22 cellular contexts compared by ENCODE assay signal in the genomic region with DNA sequence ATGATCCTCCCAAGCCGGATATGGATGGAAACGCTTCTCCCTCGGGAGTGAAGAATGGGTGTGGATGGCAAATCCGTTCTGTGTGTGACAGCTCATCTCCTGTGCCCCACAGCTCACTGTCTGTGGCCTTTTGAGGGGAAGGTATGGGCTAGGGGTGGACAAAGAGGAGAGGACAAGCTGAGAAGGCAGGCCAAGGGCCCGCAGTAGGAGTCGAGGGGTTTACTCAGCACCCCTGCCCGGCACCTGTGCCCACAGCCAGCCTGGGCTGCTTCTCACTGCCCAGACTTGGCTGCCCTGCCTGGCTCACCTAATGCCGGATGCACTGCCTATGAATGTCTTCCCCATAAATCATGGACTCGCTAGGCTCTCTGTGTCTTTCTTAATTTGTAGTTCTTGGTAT.
"Had no signal": no experiment of that assay in that cellular context is flagged by ENCODE, and none has a peak within 500 bp of the region (broad histone marks: within the 10 kb centered on the region; RNA-seq: fewer than 3 reads in every experiment).

No MANE protein-coding gene starts in this region.

- H3K4me1 ChIP-seq: body of pancreas, transverse colon had no signal

- ATAC-seq: activated CD8-positive, alpha-beta T cell treated with anti-CD3 and anti-CD28 coated beads, Interleukin-2, amount 10 ng/mL, durations not matched to agents 7 days and 5 days; body of pancreas; effector memory CD8-positive, alpha-beta T cell; right cardiac atrium; stimulated activated naive CD8-positive, alpha-beta T cell treated with anti-CD3 and anti-CD28 coated beads, Interleukin-15, Interleukin-2, amounts not matched to agents 100 U/mL and 50 U/mL, for 24 hours; T-helper 17 cell had no signal

- H3K27ac ChIP-seq: body of pancreas, epithelial cell of prostate, neutrophil, skin epidermis, transverse colon had no signal

- DNase-seq: activated B cell treated with CpG ODN at 0.5 μM for 24 hours; activated CD4-positive, alpha-beta T cell treated with anti-CD3 and anti-CD28 coated beads for 48 hours; activated CD8-positive, alpha-beta T cell treated with anti-CD3 and anti-CD28 coated beads, Interleukin-2, amount 10 ng/mL, durations not matched to agents 7 days and 5 days; activated naive CD8-positive, alpha-beta T cell treated with anti-CD3 and anti-CD28 coated beads for 36 hours; amygdala; body of pancreas; caudate nucleus; cortex of kidney; effector memory CD8-positive, alpha-beta T cell; foreskin melanocyte; head of caudate nucleus; posterior cingulate gyrus; right cardiac atrium; stimulated activated CD4-positive, alpha-beta T cell treated with anti-CD3 and anti-CD28 coated beads, Interleukin-4, amount 100 ng/mL, for 4 hours; stimulated activated CD8-positive, alpha-beta memory T cell treated with anti-CD3 and anti-CD28 coated beads, Interleukin-4, amount 100 ng/mL, for 48 hours; stimulated activated naive CD8-positive, alpha-beta T cell treated with anti-CD3 and anti-CD28 coated beads, Interleukin-15, Interleukin-2, amounts not matched to agents 100 U/mL and 50 U/mL, for 24 hours; T-helper 17 cell; transverse colon had no signal

- H3K27me3 ChIP-seq: neutrophil, transverse colon had no signal

- H3K36me3 ChIP-seq: neutrophil, transverse colon had no signal

- H3K4me1 Mint-ChIP-seq: activated B cell treated with CpG ODN at 0.5 μM for 24 hours; activated naive CD8-positive, alpha-beta T cell treated with anti-CD3 and anti-CD28 coated beads for 36 hours; T-helper 17 cell had no signal

- H3K27me3 Mint-ChIP-seq: activated B cell treated with CpG ODN at 0.5 μM for 24 hours; activated naive CD8-positive, alpha-beta T cell treated with anti-CD3 and anti-CD28 coated beads for 36 hours; effector memory CD8-positive, alpha-beta T cell; T-helper 17 cell had no signal

- H3K36me3 Mint-ChIP-seq: activated naive CD8-positive, alpha-beta T cell treated with anti-CD3 and anti-CD28 coated beads for 36 hours had no signal

- H3K4me3 Mint-ChIP-seq: activated B cell treated with CpG ODN at 0.5 μM for 24 hours; activated CD8-positive, alpha-beta T cell treated with anti-CD3 and anti-CD28 coated beads, Interleukin-2, amount 10 ng/mL, durations not matched to agents 7 days and 5 days; activated naive CD8-positive, alpha-beta T cell treated with anti-CD3 and anti-CD28 coated beads for 36 hours; activated T-helper 1 cell treated with anti-CD3 and anti-CD28 coated beads, Interleukin-12 subunit alpha, Interleukin-12 subunit beta, Interleukin-2, Interleukin-4 antibody, amounts not matched to agents 30 ng/mL and 10 ng/mL and 1 ng/mL, durations not matched to agents 14 hours and 24 hours and 36 hours; effector memory CD8-positive, alpha-beta T cell; T-helper 17 cell had no signal

- H3K9me3 Mint-ChIP-seq: activated B cell treated with CpG ODN at 0.5 μM for 24 hours; activated naive CD8-positive, alpha-beta T cell treated with anti-CD3 and anti-CD28 coated beads for 36 hours; activated T-helper 1 cell treated with anti-CD3 and anti-CD28 coated beads, Interleukin-12 subunit alpha, Interleukin-12 subunit beta, Interleukin-2, Interleukin-4 antibody, amounts not matched to agents 30 ng/mL and 10 ng/mL and 1 ng/mL, durations not matched to agents 14 hours and 24 hours and 36 hours had no signal

- H3K4me3 ChIP-seq: body of pancreas, skin epidermis, transverse colon had no signal

- H3K27ac Mint-ChIP-seq: activated B cell treated with CpG ODN at 0.5 μM for 24 hours; activated CD8-positive, alpha-beta T cell treated with anti-CD3 and anti-CD28 coated beads, Interleukin-2, amount 10 ng/mL, durations not matched to agents 7 days and 5 days; activated naive CD8-positive, alpha-beta T cell treated with anti-CD3 and anti-CD28 coated beads for 36 hours; activated T-helper 1 cell treated with anti-CD3 and anti-CD28 coated beads, Interleukin-12 subunit alpha, Interleukin-12 subunit beta, Interleukin-2, Interleukin-4 antibody, amounts not matched to agents 30 ng/mL and 10 ng/mL and 1 ng/mL, durations not matched to agents 14 hours and 24 hours and 36 hours; effector memory CD8-positive, alpha-beta T cell; T-helper 17 cell had no signal

- H3K9me3 ChIP-seq: body of pancreas, neutrophil, transverse colon had no signal
